Comparison of ENCODE assay signal across 1 cellular context in genomic region chr20:37178839-37179670, GRCh38.
TF ChIP-seq lines count a peak whose summit lies in the region.

Gene MROH8 (minus strand): TSS chr20:37179548.
Gene RPN2 (plus strand): TSS chr20:37179330. CDS start chr20:37179357, 27 bp downstream.

TF ChIP-seq in HepG2, 621 proteins besides CTCF, POLR2A, EP300 and RAD21 (continued from another document and continues in another):
- TF ChIP-seq BORCS8-MEF2B (CRISPR knock-in tag; IDR thresholded peaks at IDR 0.05) (peak; percentile 66), CC2D1A (CRISPR knock-in tag; IDR thresholded peaks at IDR 0.05) (peak; percentile 92), MEF2D (CRISPR knock-in tag; IDR thresholded peaks at IDR 0.05) (peak; percentile 52), ZNF17 (CRISPR knock-in tag; IDR thresholded peaks at IDR 0.05) (peak; percentile 69; the same call in 1 of the 2 replicates), ZMYM4 (CRISPR knock-in tag; IDR thresholded peaks at IDR 0.05) (peak; percentile 87), ZKSCAN5 (CRISPR knock-in tag; IDR thresholded peaks at IDR 0.05) (peak; percentile 14; the same call in 1 of the 2 replicates), HOXA5 (CRISPR knock-in tag; IDR thresholded peaks at IDR 0.05) (peak; percentile 97), PAX8 (CRISPR knock-in tag; IDR thresholded peaks at IDR 0.05; ENCODE audit: borderline replicate concordance) (peak; percentile 50; the same call in 1 of the 2 replicates), RBM22 (optimal IDR thresholded peaks at IDR 0.05; ENCODE audit: low read length) (no peak), ZSCAN30 (CRISPR knock-in tag; IDR thresholded peaks at IDR 0.05) (peak; percentile 93; the same call in 1 of the 2 replicates), ZNF784 (CRISPR knock-in tag; IDR thresholded peaks at IDR 0.05; ENCODE audit: borderline replicate concordance) (peak; percentile 91), HNRNPL (IDR thresholded peaks at IDR 0.05; ENCODE audit: low read depth, low read length) (no peak; the same call in 1 of the 2 replicates), CENPT (CRISPR knock-in tag; IDR thresholded peaks at IDR 0.05; ENCODE audit: low read depth) (peak; percentile 68), ZNF329 (CRISPR knock-in tag; IDR thresholded peaks at IDR 0.05; ENCODE audit: low read depth) (0 out of 2 replicates have a peak, but pooled peaks have one; percentile 35), ZNF614 (CRISPR knock-in tag; IDR thresholded peaks at IDR 0.05; ENCODE audit: borderline replicate concordance) (peak; percentile 42; the same call in 1 of the 2 replicates), ZNF670 (CRISPR knock-in tag; IDR thresholded peaks at IDR 0.05; ENCODE audit: borderline replicate concordance) (peak; percentile 87; the same call in 1 of the 2 replicates), ZFP62 (CRISPR knock-in tag; IDR thresholded peaks at IDR 0.05) (peak; percentile 83; the same call in 1 of the 2 replicates), MAZ (IDR thresholded peaks at IDR 0.05; ENCODE audit: borderline replicate concordance, low read depth, low read length) (0 out of 2 replicates have a peak, but pooled peaks have one; percentile 28), MAZ (CRISPR knock-in tag; IDR thresholded peaks at IDR 0.05; ENCODE audit: low read depth) (peak; percentile 86), YEATS2 (CRISPR knock-in tag; IDR thresholded peaks at IDR 0.05; ENCODE audit: borderline replicate concordance) (peak; percentile 89), CENPX (CRISPR knock-in tag; IDR thresholded peaks at IDR 0.05) (no peak), ZNF609 (CRISPR knock-in tag; IDR thresholded peaks at IDR 0.05; ENCODE audit: borderline replicate concordance) (no peak), ZFP36L2 (CRISPR knock-in tag; IDR thresholded peaks at IDR 0.05) (peak; percentile 30; the same call in 1 of the 2 replicates), KDM1A (CRISPR knock-in tag; IDR thresholded peaks at IDR 0.05) (no peak), FOXO1 (CRISPR knock-in tag; IDR thresholded peaks at IDR 0.05) (peak; percentile 77), SKIL (CRISPR knock-in tag; IDR thresholded peaks at IDR 0.05; ENCODE audit: borderline replicate concordance) (no peak), PLRG1 (conservative IDR thresholded peaks at IDR 0.05) (no peak), ZNF574 (CRISPR knock-in tag; IDR thresholded peaks at IDR 0.05) (peak; percentile 86), HDAC1 (CRISPR knock-in tag; IDR thresholded peaks at IDR 0.05) (peak; percentile 85; the same call in 1 of the 2 replicates), ZNF431 (CRISPR knock-in tag; IDR thresholded peaks at IDR 0.05; ENCODE audit: borderline replicate concordance, low read depth) (no peak; the same call in none of the 2 replicates), ZNF773 (CRISPR knock-in tag; IDR thresholded peaks at IDR 0.05; ENCODE audit: borderline replicate concordance) (peak; percentile 92), ELF4 (CRISPR knock-in tag; IDR thresholded peaks at IDR 0.05; ENCODE audit: borderline replicate concordance) (peak; percentile 94), MLX (CRISPR knock-in tag; IDR thresholded peaks at IDR 0.05) (no peak; the same call in 1 of the 2 replicates), CERS6 (CRISPR knock-in tag; IDR thresholded peaks at IDR 0.05) (0 out of 2 replicates have a peak, but pooled peaks have one; percentile 26)
- TF ChIP-seq, protein P1, sequence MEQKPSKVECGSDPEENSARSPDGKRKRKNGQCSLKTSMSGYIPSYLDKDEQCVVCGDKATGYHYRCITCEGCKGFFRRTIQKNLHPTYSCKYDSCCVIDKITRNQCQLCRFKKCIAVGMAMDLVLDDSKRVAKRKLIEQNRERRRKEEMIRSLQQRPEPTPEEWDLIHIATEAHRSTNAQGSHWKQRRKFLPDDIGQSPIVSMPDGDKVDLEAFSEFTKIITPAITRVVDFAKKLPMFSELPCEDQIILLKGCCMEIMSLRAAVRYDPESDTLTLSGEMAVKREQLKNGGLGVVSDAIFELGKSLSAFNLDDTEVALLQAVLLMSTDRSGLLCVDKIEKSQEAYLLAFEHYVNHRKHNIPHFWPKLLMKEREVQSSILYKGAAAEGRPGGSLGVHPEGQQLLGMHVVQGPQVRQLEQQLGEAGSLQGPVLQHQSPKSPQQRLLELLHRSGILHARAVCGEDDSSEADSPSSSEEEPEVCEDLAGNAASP (CRISPR knock-in tag; IDR thresholded peaks at IDR 0.05; ENCODE audit: borderline replicate concordance): peak; percentile 51; the same call in 1 of the 2 replicates
- TF ChIP-seq, protein P2, sequence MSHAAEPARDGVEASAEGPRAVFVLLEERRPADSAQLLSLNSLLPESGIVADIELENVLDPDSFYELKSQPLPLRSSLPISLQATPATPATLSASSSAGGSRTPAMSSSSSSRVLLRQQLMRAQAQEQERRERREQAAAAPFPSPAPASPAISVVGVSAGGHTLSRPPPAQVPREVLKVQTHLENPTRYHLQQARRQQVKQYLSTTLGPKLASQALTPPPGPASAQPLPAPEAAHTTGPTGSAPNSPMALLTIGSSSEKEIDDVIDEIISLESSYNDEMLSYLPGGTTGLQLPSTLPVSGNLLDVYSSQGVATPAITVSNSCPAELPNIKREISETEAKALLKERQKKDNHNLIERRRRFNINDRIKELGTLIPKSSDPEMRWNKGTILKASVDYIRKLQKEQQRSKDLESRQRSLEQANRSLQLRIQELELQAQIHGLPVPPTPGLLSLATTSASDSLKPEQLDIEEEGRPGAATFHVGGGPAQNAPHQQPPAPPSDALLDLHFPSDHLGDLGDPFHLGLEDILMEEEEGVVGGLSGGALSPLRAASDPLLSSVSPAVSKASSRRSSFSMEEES (CRISPR knock-in tag; IDR thresholded peaks at IDR 0.05): peak; percentile 14; the same call in 1 of the 2 replicates
- TF ChIP-seq, protein P3, sequence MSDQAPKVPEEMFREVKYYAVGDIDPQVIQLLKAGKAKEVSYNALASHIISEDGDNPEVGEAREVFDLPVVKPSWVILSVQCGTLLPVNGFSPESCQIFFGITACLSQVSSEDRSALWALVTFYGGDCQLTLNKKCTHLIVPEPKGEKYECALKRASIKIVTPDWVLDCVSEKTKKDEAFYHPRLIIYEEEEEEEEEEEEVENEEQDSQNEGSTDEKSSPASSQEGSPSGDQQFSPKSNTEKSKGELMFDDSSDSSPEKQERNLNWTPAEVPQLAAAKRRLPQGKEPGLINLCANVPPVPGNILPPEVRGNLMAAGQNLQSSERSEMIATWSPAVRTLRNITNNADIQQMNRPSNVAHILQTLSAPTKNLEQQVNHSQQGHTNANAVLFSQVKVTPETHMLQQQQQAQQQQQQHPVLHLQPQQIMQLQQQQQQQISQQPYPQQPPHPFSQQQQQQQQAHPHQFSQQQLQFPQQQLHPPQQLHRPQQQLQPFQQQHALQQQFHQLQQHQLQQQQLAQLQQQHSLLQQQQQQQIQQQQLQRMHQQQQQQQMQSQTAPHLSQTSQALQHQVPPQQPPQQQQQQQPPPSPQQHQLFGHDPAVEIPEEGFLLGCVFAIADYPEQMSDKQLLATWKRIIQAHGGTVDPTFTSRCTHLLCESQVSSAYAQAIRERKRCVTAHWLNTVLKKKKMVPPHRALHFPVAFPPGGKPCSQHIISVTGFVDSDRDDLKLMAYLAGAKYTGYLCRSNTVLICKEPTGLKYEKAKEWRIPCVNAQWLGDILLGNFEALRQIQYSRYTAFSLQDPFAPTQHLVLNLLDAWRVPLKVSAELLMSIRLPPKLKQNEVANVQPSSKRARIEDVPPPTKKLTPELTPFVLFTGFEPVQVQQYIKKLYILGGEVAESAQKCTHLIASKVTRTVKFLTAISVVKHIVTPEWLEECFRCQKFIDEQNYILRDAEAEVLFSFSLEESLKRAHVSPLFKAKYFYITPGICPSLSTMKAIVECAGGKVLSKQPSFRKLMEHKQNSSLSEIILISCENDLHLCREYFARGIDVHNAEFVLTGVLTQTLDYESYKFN (CRISPR knock-in tag; conservative IDR thresholded peaks at IDR 0.05): peak; percentile 39
- TF ChIP-seq, protein P4, sequence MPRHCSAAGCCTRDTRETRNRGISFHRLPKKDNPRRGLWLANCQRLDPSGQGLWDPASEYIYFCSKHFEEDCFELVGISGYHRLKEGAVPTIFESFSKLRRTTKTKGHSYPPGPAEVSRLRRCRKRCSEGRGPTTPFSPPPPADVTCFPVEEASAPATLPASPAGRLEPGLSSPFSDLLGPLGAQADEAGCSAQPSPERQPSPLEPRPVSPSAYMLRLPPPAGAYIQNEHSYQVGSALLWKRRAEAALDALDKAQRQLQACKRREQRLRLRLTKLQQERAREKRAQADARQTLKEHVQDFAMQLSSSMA (CRISPR knock-in tag; IDR thresholded peaks at IDR 0.05): peak; percentile 75; the same call in 1 of the 2 replicates
